Comparison of ENCODE assay signal across 1 cellular context in the genomic region with DNA sequence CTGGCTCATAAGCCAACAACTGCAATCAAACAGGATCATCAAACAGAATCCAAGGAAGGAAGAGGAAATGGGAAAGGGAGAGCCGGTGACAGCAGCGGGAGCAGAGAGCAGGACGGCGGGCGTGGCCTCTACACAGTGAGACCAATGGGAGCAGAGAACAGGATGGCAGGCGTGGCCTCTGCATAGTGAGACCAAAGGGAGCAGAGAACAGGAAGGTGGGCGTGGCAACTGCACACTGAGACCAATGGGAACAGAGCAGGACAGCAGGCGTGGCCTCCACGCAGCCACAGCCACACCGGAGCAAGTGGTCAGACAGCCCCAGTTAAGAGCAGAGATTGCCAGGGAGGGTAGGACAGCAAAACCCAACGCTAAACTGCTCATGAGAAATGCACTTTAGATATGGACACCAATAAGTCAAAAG.
TF ChIP-seq lines count a peak whose summit lies in the region.

No MANE protein-coding gene starts in this region.

TF ChIP-seq in K562, 482 proteins besides CTCF, POLR2A, EP300 and RAD21:
- TF ChIP-seq GMEB1 (CRISPR knock-in tag; IDR thresholded peaks at IDR 0.05) (no peak), CREM (IDR thresholded peaks at IDR 0.05; ENCODE audit: low read depth) (peak; percentile 25; the same call in 1 of the 2 replicates), SLC30A9 (CRISPR knock-in tag; IDR thresholded peaks at IDR 0.05) (no peak), SP1 (CRISPR knock-in tag; IDR thresholded peaks at IDR 0.05) (peak; percentile 87), HDGF (IDR thresholded peaks at IDR 0.05) (0 out of 2 replicates have a peak, but pooled peaks have one; percentile 61), HDAC6 (IDR thresholded peaks at IDR 0.05; ENCODE audit: low read depth, low read length) (no peak), ATF1 (CRISPR knock-in tag; IDR thresholded peaks at IDR 0.05) (no peak), ATF1 (tag; IDR thresholded peaks at IDR 0.05) (peak; percentile 17), PHF21A (IDR thresholded peaks at IDR 0.05; ENCODE audit: borderline replicate concordance, low read depth) (peak; percentile 60; the same call in 1 of the 2 replicates), RCOR1 (IDR thresholded peaks at IDR 0.05; ENCODE audit: borderline replicate concordance in 1 of 2, low read depth in 2 of 2, low read length in 2 of 2) (peak in 1 of 2 experiments; percentile 39; a peak in 1 of 4 replicates), JUND (IDR thresholded peaks at IDR 0.05; ENCODE audit: borderline replicate concordance, low read depth, low read length) (0 out of 2 replicates have a peak, but pooled peaks have one; percentile 20), JUND (tag; IDR thresholded peaks at IDR 0.05; ENCODE audit: borderline replicate concordance, low read depth, low read length) (no peak), NFYB (IDR thresholded peaks at IDR 0.05; ENCODE audit: extremely low read depth, insufficient read length) (peak; percentile 23), CREB1 (IDR thresholded peaks at IDR 0.05) (0 out of 2 replicates have a peak, but pooled peaks have one; percentile 27), CREB1 (CRISPR knock-in tag; IDR thresholded peaks at IDR 0.05) (peak; percentile 56; the same call in 1 of the 2 replicates), NRF1 (conservative IDR thresholded peaks at IDR 0.05 in 1 of 2, IDR thresholded peaks at IDR 0.05 in 1 of 2) (peak; percentile 79 to 84), FOXJ2 (tag; IDR thresholded peaks at IDR 0.05) (no peak), FOS (IDR thresholded peaks at IDR 0.05; ENCODE audit: extremely low read depth, insufficient read length) (peak; percentile 20), MXI1 (IDR thresholded peaks at IDR 0.05; ENCODE audit: low read depth, low read length) (no peak), MAX (CRISPR knock-in tag; IDR thresholded peaks at IDR 0.05) (0 out of 2 replicates have a peak, but pooled peaks have one; percentile 41)
- TF ChIP-seq, protein P1, sequence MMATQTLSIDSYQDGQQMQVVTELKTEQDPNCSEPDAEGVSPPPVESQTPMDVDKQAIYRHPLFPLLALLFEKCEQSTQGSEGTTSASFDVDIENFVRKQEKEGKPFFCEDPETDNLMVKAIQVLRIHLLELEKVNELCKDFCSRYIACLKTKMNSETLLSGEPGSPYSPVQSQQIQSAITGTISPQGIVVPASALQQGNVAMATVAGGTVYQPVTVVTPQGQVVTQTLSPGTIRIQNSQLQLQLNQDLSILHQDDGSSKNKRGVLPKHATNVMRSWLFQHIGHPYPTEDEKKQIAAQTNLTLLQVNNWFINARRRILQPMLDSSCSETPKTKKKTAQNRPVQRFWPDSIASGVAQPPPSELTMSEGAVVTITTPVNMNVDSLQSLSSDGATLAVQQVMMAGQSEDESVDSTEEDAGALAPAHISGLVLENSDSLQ (IDR thresholded peaks at IDR 0.05) = peak; percentile 45
- TF ChIP-seq, protein P2, sequence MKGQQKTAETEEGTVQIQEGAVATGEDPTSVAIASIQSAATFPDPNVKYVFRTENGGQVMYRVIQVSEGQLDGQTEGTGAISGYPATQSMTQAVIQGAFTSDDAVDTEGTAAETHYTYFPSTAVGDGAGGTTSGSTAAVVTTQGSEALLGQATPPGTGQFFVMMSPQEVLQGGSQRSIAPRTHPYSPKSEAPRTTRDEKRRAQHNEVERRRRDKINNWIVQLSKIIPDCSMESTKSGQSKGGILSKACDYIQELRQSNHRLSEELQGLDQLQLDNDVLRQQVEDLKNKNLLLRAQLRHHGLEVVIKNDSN (CRISPR knock-in tag; IDR thresholded peaks at IDR 0.05) = peak; percentile 27; the same call in 1 of the 2 replicates
- TF ChIP-seq, protein P3, sequence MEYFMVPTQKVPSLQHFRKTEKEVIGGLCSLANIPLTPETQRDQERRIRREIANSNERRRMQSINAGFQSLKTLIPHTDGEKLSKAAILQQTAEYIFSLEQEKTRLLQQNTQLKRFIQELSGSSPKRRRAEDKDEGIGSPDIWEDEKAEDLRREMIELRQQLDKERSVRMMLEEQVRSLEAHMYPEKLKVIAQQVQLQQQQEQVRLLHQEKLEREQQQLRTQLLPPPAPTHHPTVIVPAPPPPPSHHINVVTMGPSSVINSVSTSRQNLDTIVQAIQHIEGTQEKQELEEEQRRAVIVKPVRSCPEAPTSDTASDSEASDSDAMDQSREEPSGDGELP (CRISPR knock-in tag; IDR thresholded peaks at IDR 0.05; ENCODE audit: borderline replicate concordance) = peak; percentile 17; the same call in 1 of the 2 replicates
TF ChIP-seq in K562: peak in this region for 15.
